In genomic region chr4:173448103-173448502, GRCh38 we compare ENCODE assay signal across 11 cellular contexts. TPM values are rescaled to one million over a fixed set of nuclear protein-coding genes. Genes with fewer than 3 reads are reported as not detected.
DNase-seq lines count a peak whose midpoint lies in the region; ATAC-seq and TF ChIP-seq lines count a peak whose summit lies in the region.
"Had no signal": no experiment of that assay in that cellular context is flagged by ENCODE, and none has a peak within 500 bp of the region (broad histone marks: within the 10 kb centered on the region; RNA-seq: fewer than 3 reads in every experiment).

No MANE protein-coding gene starts in this region.

- no peaks in the 10 kb centered on the region for H3K9me3 Mint-ChIP-seq in activated T-helper 17 cell treated with anti-CD3 and anti-CD28 coated beads, Interleukin-2, amount 50 U/mL, for 72 hours

- H3K9ac ChIP-seq in fibroblast of lung (ENCODE audit: insufficient read depth, low read length) (no peak overlapping the region), rectal smooth muscle tissue (ENCODE audit: low read length) (no peak overlapping the region)

- H4K20me1 ChIP-seq in fibroblast of lung (ENCODE audit: control insufficient read depth, extremely low read depth, insufficient read depth, low read length) = no peaks in the 10 kb centered on the region

- DNase-seq in G401 (ENCODE audit: low spot score) = peak; percentile 96
- peak; percentile 26 for DNase-seq in NCI-H510A (lab: John Stamatoyannopoulos, UW)
- peak; percentile 65 to 74 for DNase-seq in fibroblast of lung (ENCODE audit: low read depth in 2 of 2)
- no peak for DNase-seq in H7
- DNase-seq: erythroblast, NCI-H2107 had no signal

- in situ Hi-C loops in G401 (cut with HindIII; ENCODE audit: low sequenced_read_pairs) = no loop called here

- no peak overlapping the region for H2AFZ ChIP-seq in fibroblast of lung (ENCODE audit: low read length)

- H3K4me1 ChIP-seq in fibroblast of lung (ENCODE audit: control insufficient read depth, extremely low read depth, insufficient read depth, low read length) (peaks cover 9% of the 10 kb centered on the region), rectal smooth muscle tissue (ENCODE audit: control insufficient read depth, insufficient read depth, low read length) (peaks cover 12% of the 10 kb centered on the region)

- H3K27ac Mint-ChIP-seq in activated T-helper 17 cell treated with anti-CD3 and anti-CD28 coated beads, Interleukin-2, amount 50 U/mL, for 72 hours = no peak overlapping the region

- H3K4me1 Mint-ChIP-seq in activated T-helper 17 cell treated with anti-CD3 and anti-CD28 coated beads, Interleukin-2, amount 50 U/mL, for 72 hours = no peaks in the 10 kb centered on the region

- H3K36me3 Mint-ChIP-seq in activated T-helper 17 cell treated with anti-CD3 and anti-CD28 coated beads, Interleukin-2, amount 50 U/mL, for 72 hours (ENCODE audit: low read depth) = no peaks in the 10 kb centered on the region

- H3K4me3 Mint-ChIP-seq in activated T-helper 17 cell treated with anti-CD3 and anti-CD28 coated beads, Interleukin-2, amount 50 U/mL, for 72 hours = no peak overlapping the region

- no peaks in the 10 kb centered on the region for H3K9me3 ChIP-seq in fibroblast of lung (ENCODE audit: control insufficient read depth, insufficient read depth, low read depth, low read length)

- no peaks in the 10 kb centered on the region for H3K27me3 Mint-ChIP-seq in activated T-helper 17 cell treated with anti-CD3 and anti-CD28 coated beads, Interleukin-2, amount 50 U/mL, for 72 hours

- no peak for TF ChIP-seq CTCF in fibroblast of lung (conservative IDR thresholded peaks at IDR 0.05 in 1 of 2, IDR thresholded peaks at IDR 0.05 in 1 of 2; ENCODE audit: low read depth in 1 of 2, low read length in 2 of 2)

- no peaks in the 10 kb centered on the region for H3K79me2 ChIP-seq in fibroblast of lung (ENCODE audit: control insufficient read depth, insufficient read depth, low read length)

- ATAC-seq in GM21447 (IDR thresholded peaks at IDR 0.05; ENCODE audit: unreplicated experiment) (no peak), GM21576 (IDR thresholded peaks at IDR 0.05; ENCODE audit: unreplicated experiment) (no peak)
- no peak for ATAC-seq in activated T-helper 17 cell treated with anti-CD3 and anti-CD28 coated beads, Interleukin-2, amount 50 U/mL, for 72 hours (replicated peaks)

- H3K36me3 ChIP-seq in fibroblast of lung (ENCODE audit: control insufficient read depth, insufficient read depth, low read length) (no peaks in the 10 kb centered on the region), rectal smooth muscle tissue (ENCODE audit: control insufficient read depth, insufficient read depth, low read length) (no peaks in the 10 kb centered on the region), H7 (replicated peaks; ENCODE audit: control insufficient read depth, insufficient read depth, low read length) (no peaks in the 10 kb centered on the region)

- H3K4me3 ChIP-seq in fibroblast of lung (replicated peaks in 1 of 4; ENCODE audit: control extremely low read depth in 1 of 4, insufficient read depth in 1 of 4, low read depth in 3 of 4, low read length in 4 of 4) (no peak overlapping the region), rectal smooth muscle tissue (ENCODE audit: low read length) (no peak overlapping the region), H7 (ENCODE audit: insufficient read depth, low read depth, low read length) (no peak overlapping the region)

- no peak overlapping the region for H3K27ac ChIP-seq in fibroblast of lung (ENCODE audit: insufficient read depth, low read length)
- peak overlapping the region; percentile 60 for H3K27ac ChIP-seq in rectal smooth muscle tissue (ENCODE audit: low read depth, low read length)

- H3K4me2 ChIP-seq in fibroblast of lung (ENCODE audit: extremely low read depth, insufficient read depth, low read length) = no peak overlapping the region

- no peaks in the 10 kb centered on the region for H3K27me3 ChIP-seq in fibroblast of lung (ENCODE audit: control insufficient read depth, insufficient read depth, low read length)
- H3K27me3 ChIP-seq in rectal smooth muscle tissue (ENCODE audit: control insufficient read depth, insufficient read depth, low read length) = no peaks in the 10 kb centered on the region
- no peaks in the 10 kb centered on the region for H3K27me3 ChIP-seq in H7 (ENCODE audit: control insufficient read depth, insufficient read depth, low read length)

RNA-seq across cellular contexts. Expression of gene SCRG1, which starts 49.2 kb away (rescaled TPM):
- not detected in 2 replicates for total RNA-seq in G401 (2014; rRNA removed; shearing (Covaris generic))
- total RNA-seq in fibroblast of lung = 0.17 and 1.0 TPM in 2 replicates
- polyA plus RNA-seq in fibroblast of lung = 0.20 and 0.39 TPM in 2 replicates
- polyA plus RNA-seq in fibroblast of lung (2012) = 0.17 and 0.19 TPM in 2 replicates
- not detected in 2 replicates for polyA minus RNA-seq in fibroblast of lung (ENCODE audit: low replicate concordance)
- total RNA-seq in activated T-helper 17 cell treated with anti-CD3 and anti-CD28 coated beads, Interleukin-2, amount 50 U/mL, for 72 hours = not detected
- total RNA-seq in H7 (2014; rRNA removed; shearing (Covaris generic)) = not detected in 2 replicates
- total RNA-seq: T-helper 2 cell treated with Interferon-gamma antibody and Interleukin-4, amounts not matched to agents 100 ng/mL and 5 ng/mL, for 36 hours had no signal
